Comparison of ENCODE assay signal across 8 cellular contexts in genomic region chr20:43844778-43845614, GRCh38.
A peak's percentile ranks its signal among the peaks of the same experiment; 100 is the strongest.
DNase-seq lines count a peak whose midpoint lies in the region; ATAC-seq lines count a peak whose summit lies in the region.

No MANE protein-coding gene starts in this region.

- ATAC-seq in activated T-helper 17 cell treated with anti-CD3 and anti-CD28 coated beads, Interleukin-2, amount 50 U/mL, for 72 hours (replicated peaks), result peak; percentile 44
- no peak for ATAC-seq in HG03159 (IDR thresholded peaks at IDR 0.05; ENCODE audit: unreplicated experiment)
- no peak for ATAC-seq in HG03097 (IDR thresholded peaks at IDR 0.05; ENCODE audit: low FRiP score, unreplicated experiment)

- in situ Hi-C loops in ACHN (cut with HindIII; ENCODE audit: low pct_ligation_motif_present, low pct_unique_long_range_greater_than_20kb, low sequenced_read_pairs), result no loop called here

- no peaks in the 10 kb centered on the region for H3K36me3 Mint-ChIP-seq in activated T-helper 17 cell treated with anti-CD3 and anti-CD28 coated beads, Interleukin-2, amount 50 U/mL, for 72 hours (ENCODE audit: low read depth)

- H3K27me3 Mint-ChIP-seq in activated T-helper 17 cell treated with anti-CD3 and anti-CD28 coated beads, Interleukin-2, amount 50 U/mL, for 72 hours, result peaks cover 12% of the 10 kb centered on the region

- DNase-seq in ACHN, result peak; percentile 61
- peak; percentile 51 for DNase-seq in HK-2 (ENCODE audit: unreplicated experiment)
- DNase-seq in hepatic stellate cell (ENCODE audit: low spot score), result peak; percentile 15
- no peak for DNase-seq in GDM1 (lab: John Stamatoyannopoulos, UW)
- no peak for DNase-seq in DMS79 (lab: John Stamatoyannopoulos, UW)

- H3K9me3 Mint-ChIP-seq in activated T-helper 17 cell treated with anti-CD3 and anti-CD28 coated beads, Interleukin-2, amount 50 U/mL, for 72 hours, result no peaks in the 10 kb centered on the region

- H3K27ac Mint-ChIP-seq in activated T-helper 17 cell treated with anti-CD3 and anti-CD28 coated beads, Interleukin-2, amount 50 U/mL, for 72 hours, result peak overlapping the region; percentile 55

- peaks cover 16% of the 10 kb centered on the region for H3K4me1 Mint-ChIP-seq in activated T-helper 17 cell treated with anti-CD3 and anti-CD28 coated beads, Interleukin-2, amount 50 U/mL, for 72 hours

- no peak overlapping the region for H3K4me3 Mint-ChIP-seq in activated T-helper 17 cell treated with anti-CD3 and anti-CD28 coated beads, Interleukin-2, amount 50 U/mL, for 72 hours

Comparison
In these comparisons a context has a peak if more than half of its experiments do, and no peak if none do; other contexts are left out.
1. DNase-seq: peak in ACHN (single experiment), HK-2 (single experiment) and hepatic stellate cell (single experiment); none in GDM1 (single experiment) and DMS79 (single experiment).